In genomic region chr1:61141288-61142044, GRCh38 we compare ENCODE assay signal across 10 cellular contexts. TPM values are rescaled to one million over a fixed set of nuclear protein-coding genes. Genes with fewer than 3 reads are reported as not detected.
A peak's percentile ranks its signal among the peaks of the same experiment; 100 is the strongest.
DNase-seq lines count a peak whose midpoint lies in the region; ATAC-seq, FAIRE-seq and TF ChIP-seq lines count a peak whose summit lies in the region.
"Had no signal": no experiment of that assay in that cellular context is flagged by ENCODE, and none has a peak within 500 bp of the region (broad histone marks: within the 10 kb centered on the region; RNA-seq: fewer than 3 reads in every experiment).

No MANE protein-coding gene starts in this region.

- CTCF ChIA-PET in HepG2 (lab: Yijun Ruan, JAX; ENCODE audit: low intra/inter-chr PET ratio, low total read pairs): no interaction called here
- CTCF ChIA-PET in Caco-2 (lab: Charles Lee): no interaction called here

- H4K20me1 ChIP-seq in HepG2 (ENCODE audit: insufficient read depth, low read length): peaks cover 3% of the 10 kb centered on the region; the same call in 1 of the 2 replicates

- H3K27ac ChIP-seq in HepG2 (ENCODE audit: extremely low read length, insufficient read depth, low read length): no peak overlapping the region

- TF ChIP-seq CTCF in AG10803 (conservative IDR thresholded peaks at IDR 0.05; ENCODE audit: low read length): no peak
- TF ChIP-seq CTCF in HepG2 (CRISPR knock-in tag; IDR thresholded peaks at IDR 0.05): no peak
- no peak for TF ChIP-seq CTCF in Caco-2 (IDR thresholded peaks at IDR 0.05; ENCODE audit: insufficient read depth in 1 of 2, low read depth in 1 of 2, low read length in 1 of 2, severe bottlenecking in 1 of 2, unreplicated experiment in 1 of 2)

- H3K9me3 Mint-ChIP-seq in Caco-2 (ENCODE audit: unreplicated experiment): no peaks in the 10 kb centered on the region
- H3K9me3 Mint-ChIP-seq: CD8-positive, alpha-beta T cell had no signal

- no peak for TF ChIP-seq POLR2A in HepG2 (IDR thresholded peaks at IDR 0.05; ENCODE audit: insufficient read depth in 1 of 2, low read depth in 2 of 2, low read length in 2 of 2)

- no peak overlapping the region for H3K27ac Mint-ChIP-seq in Caco-2 (ENCODE audit: unreplicated experiment)
- H3K27ac Mint-ChIP-seq: CD8-positive, alpha-beta T cell had no signal

- H3K4me3 Mint-ChIP-seq in Caco-2 (ENCODE audit: unreplicated experiment): no peak overlapping the region
- H3K4me3 Mint-ChIP-seq: CD8-positive, alpha-beta T cell had no signal

- BruUV-seq in HepG2 (replicated peaks; lab: Mats Ljungman, UMichigan) (no TSS peak), Caco-2 (replicated peaks; lab: Mats Ljungman, UMichigan) (no TSS peak)

- H3K36me3 Mint-ChIP-seq in Caco-2 (ENCODE audit: insufficient read depth, unreplicated experiment): no peaks in the 10 kb centered on the region
- H3K36me3 Mint-ChIP-seq: CD8-positive, alpha-beta T cell had no signal

- no peak for ATAC-seq in HepG2
- ATAC-seq: CD8-positive, alpha-beta T cell had no signal

- no peak overlapping the region for H3K4me3 ChIP-seq in AG10803 (ENCODE audit: low read length)
- no peak overlapping the region for H3K4me3 ChIP-seq in HepG2 (replicated peaks in 1 of 3; ENCODE audit: insufficient read depth in 1 of 3, low read depth in 2 of 3, low read length in 3 of 3)
- no peak overlapping the region for H3K4me3 ChIP-seq in Caco-2 (ENCODE audit: low read depth, low read length)

- TF ChIP-seq RAD21 in HepG2 (CRISPR knock-in tag; IDR thresholded peaks at IDR 0.05): no peak

- peak; percentile 40 for FAIRE-seq in HepG2 (lab: Jason Lieb, UNC)

- intact Hi-C loops in HepG2 (cut with micrococcal nuclease; ENCODE audit: unreplicated experiment): loop anchor here (10.0 kb wide), 1 partner anchor 167 kb away; no protein-coding TSS in a partner anchor
- intact Hi-C loops in Caco-2 (cut with micrococcal nuclease; ENCODE audit: unreplicated experiment): no loop called here

- H3K79me2 ChIP-seq in HepG2 (ENCODE audit: insufficient read depth, low read length): peaks cover 94% of the 10 kb centered on the region

- TF ChIP-seq EP300 in HepG2 (IDR thresholded peaks at IDR 0.05; ENCODE audit: low read depth in 2 of 2, low read length in 2 of 2): no peak
- no peak for TF ChIP-seq EP300 in HepG2 (CRISPR knock-in tag; IDR thresholded peaks at IDR 0.05; ENCODE audit: borderline replicate concordance)

- H3K9ac ChIP-seq in HepG2 (ENCODE audit: insufficient read depth, low read depth, low read length): no peak overlapping the region

- no peak overlapping the region for H3K4me2 ChIP-seq in HepG2 (ENCODE audit: low read depth, low read length)

- 87% methylated on average over 9 of the region's 9 CpGs for WGBS in HepG2 (ENCODE audit: low lambda C conversion rate)

- H3K4me1 Mint-ChIP-seq in Caco-2 (ENCODE audit: low read depth, unreplicated experiment): peaks cover 5% of the 10 kb centered on the region

- H3K36me3 ChIP-seq in HepG2 (replicated peaks in 1 of 2; ENCODE audit: control insufficient read depth in 1 of 2, insufficient read depth in 2 of 2, low read length in 2 of 2) (peaks cover 3 to 21% of the 10 kb centered on the region in 2 experiments; a peak in 4 of 5 replicates), Caco-2 (ENCODE audit: control insufficient read depth, insufficient read depth, low read length) (no peaks in the 10 kb centered on the region)

- H3K27me3 ChIP-seq in HepG2 (ENCODE audit: control insufficient read depth in 1 of 2, insufficient read depth in 2 of 2, low read length in 2 of 2) (no peaks in the 10 kb centered on the region), Caco-2 (replicated peaks; ENCODE audit: control insufficient read depth, insufficient read depth, low read length) (no peaks in the 10 kb centered on the region)

- H3K4me1 ChIP-seq in HepG2 (ENCODE audit: insufficient read depth, low read length) (peaks cover 54% of the 10 kb centered on the region), Caco-2 (no peaks in the 10 kb centered on the region; the same call in 1 of the 2 replicates)

- no peak overlapping the region for H2AFZ ChIP-seq in HepG2 (ENCODE audit: low read length)

- no peaks in the 10 kb centered on the region for H3K27me3 Mint-ChIP-seq in Caco-2 (ENCODE audit: insufficient read depth, unreplicated experiment)

- peak; percentile 70 for DNase-seq in AG10803 (ENCODE audit: low read depth)
- peak; percentile 33 for DNase-seq in NCI-H1092 (lab: John Stamatoyannopoulos, UW)
- peak; percentile 55 for DNase-seq in amniotic epithelial cell (ENCODE audit: low read depth)
- peak; percentile 27 for DNase-seq in HepG2 (ENCODE audit: low spot score)
- no peak for DNase-seq in activated CD4-positive, alpha-beta T cell treated with anti-CD3 and anti-CD28 coated beads, Interleukin-2, amount 50 U/mL, for 1 hour
- DNase-seq in cerebellar cortex (ENCODE audit: low spot score): no peak
- DNase-seq in Caco-2: no peak
- no peak for DNase-seq in cerebellar nuclear complex (lab: John Stamatoyannopoulos, UW)
- DNase-seq: CD8-positive, alpha-beta T cell; glutamatergic neuron had no signal

- POLR2A ChIA-PET in HepG2 (lab: Yijun Ruan, JAX) (no interaction called here), Caco-2 (lab: Charles Lee) (no interaction called here)

- in situ Hi-C loops in HepG2 (cut with HindIII; ENCODE audit: extremely low pct_ligation_motif_present, low pct_unique_long_range_greater_than_20kb): no loop called here

- no peaks in the 10 kb centered on the region for H3K9me3 ChIP-seq in HepG2 (ENCODE audit: low read length)
- H3K9me3 ChIP-seq in Caco-2: no peaks in the 10 kb centered on the region

TF ChIP-seq in HepG2, 621 proteins besides CTCF, POLR2A, EP300 and RAD21 (continues in another document):
- no peak for TF ChIP-seq MED8 (CRISPR knock-in tag; IDR thresholded peaks at IDR 0.05; ENCODE audit: insufficient replicate concordance)
- no peak for TF ChIP-seq ISX (CRISPR knock-in tag; conservative IDR thresholded peaks at IDR 0.05)
- no peak for TF ChIP-seq ZNF180 (CRISPR knock-in tag; IDR thresholded peaks at IDR 0.05; ENCODE audit: borderline replicate concordance, low read depth)
- TF ChIP-seq ZNF547 (CRISPR knock-in tag; IDR thresholded peaks at IDR 0.05): no peak
- no peak for TF ChIP-seq ZFP91 (CRISPR knock-in tag; IDR thresholded peaks at IDR 0.05; ENCODE audit: borderline replicate concordance)
- no peak for TF ChIP-seq STAG1 (CRISPR knock-in tag; IDR thresholded peaks at IDR 0.05)
- no peak for TF ChIP-seq TRAFD1 (CRISPR knock-in tag; IDR thresholded peaks at IDR 0.05; ENCODE audit: borderline replicate concordance)
- TF ChIP-seq FOSL2 (CRISPR knock-in tag; IDR thresholded peaks at IDR 0.05): peak; percentile 45
- no peak for TF ChIP-seq ZNF282 (IDR thresholded peaks at IDR 0.05; ENCODE audit: partially characterized antibody)
- TF ChIP-seq ZNF496 (CRISPR knock-in tag; IDR thresholded peaks at IDR 0.05; ENCODE audit: insufficient replicate concordance): no peak
- TF ChIP-seq DR1 (CRISPR knock-in tag; IDR thresholded peaks at IDR 0.05): no peak
- no peak for TF ChIP-seq SIX4 (CRISPR knock-in tag; IDR thresholded peaks at IDR 0.05)

RNA-seq across cellular contexts. Expression of gene NFIA, which starts 59.1 kb away (rescaled TPM):
- total RNA-seq in HepG2 (2016; rRNA removed; fragmentation: Illumina TruSeq; extraction: Trizol) (14.8 and 28.5 TPM in 2 replicates), Caco-2 (2022) (1.4 and 2.3 TPM in 2 replicates)
- total RNA-seq in HepG2 (2016; cell fraction: cytosol; rRNA removed; fragmentation: Illumina TruSeq; extraction: Trizol; ENCODE audit: low read depth): 8.1 and 8.4 TPM in 2 replicates
- total RNA-seq in HepG2 (2016; cell fraction: insoluble cytoplasmic fraction; rRNA removed; fragmentation: Illumina TruSeq; extraction: Trizol): 11.5 and 25.9 TPM in 2 replicates
- 7.4 and 7.5 TPM in 2 replicates for total RNA-seq in HepG2 (2016; cell fraction: membrane; rRNA removed; fragmentation: Illumina TruSeq; extraction: Trizol)
- 110 and 115 TPM in 2 replicates for total RNA-seq in HepG2 (2016; cell fraction: nucleus; rRNA removed; fragmentation: Illumina TruSeq; extraction: Trizol)
- polyA plus RNA-seq in HepG2 (2011; rRNA removed): 14.1 and 14.7 TPM in 2 replicates
- polyA plus RNA-seq in HepG2 (2011; cell fraction: cytosol; rRNA removed): 11.0 and 12.6 TPM in 2 replicates
- 20.1 and 25.7 TPM in 2 replicates for polyA plus RNA-seq in HepG2 (2011; cell fraction: nucleus; rRNA removed)
- polyA plus RNA-seq in HepG2 (2012): 4.5 and 5.7 TPM in 2 replicates
- polyA plus RNA-seq in HepG2 (2016; cell fraction: cytosol; fragmentation: Illumina TruSeq; extraction: Trizol; ENCODE audit: low read depth): 0.64 and 0.71 TPM in 2 replicates
- polyA plus RNA-seq in HepG2 (2016; cell fraction: insoluble cytoplasmic fraction; fragmentation: Illumina TruSeq; extraction: Trizol; ENCODE audit: low read depth): 11.5 and 13.5 TPM in 2 replicates
- 3.0 and 3.1 TPM in 2 replicates for polyA plus RNA-seq in HepG2 (2016; cell fraction: membrane; fragmentation: Illumina TruSeq; extraction: Trizol; ENCODE audit: low read depth)
- polyA plus RNA-seq in HepG2 (2016; cell fraction: nucleus; fragmentation: Illumina TruSeq; extraction: Trizol; ENCODE audit: insufficient read depth, low read depth): 15.9 and 21.9 TPM in 2 replicates
- polyA minus RNA-seq in HepG2 (2011; rRNA and poly(A)+ RNA removed; ENCODE audit: low replicate concordance): 62.5 and 117 TPM in 2 replicates
- 18.3 and 19.2 TPM in 2 replicates for polyA minus RNA-seq in HepG2 (2011; cell fraction: cytosol; rRNA and poly(A)+ RNA removed)
- 167 and 202 TPM in 2 replicates for polyA minus RNA-seq in HepG2 (2011; cell fraction: nucleus; rRNA and poly(A)+ RNA removed)

Comparison
In these comparisons a context has a peak if more than half of its experiments do, and no peak if none do; other contexts are left out.
1. DNase-seq: peak in AG10803 (single experiment), NCI-H1092 (single experiment), amniotic epithelial cell (single experiment) and HepG2 (single experiment); none in activated CD4-positive, alpha-beta T cell treated with anti-CD3 and anti-CD28 coated beads, Interleukin-2, amount 50 U/mL, for 1 hour (single experiment), cerebellar cortex (single experiment), Caco-2 (0 of 2) and cerebellar nuclear complex (0 of 2).